Comparison of ENCODE assay signal across 13 cellular contexts in genomic region chr9:76161546-76161945, GRCh38.
DNase-seq lines count a peak whose midpoint lies in the region; ATAC-seq and TF ChIP-seq lines count a peak whose summit lies in the region.
"Had no signal": no experiment of that assay in that cellular context is flagged by ENCODE, and none has a peak within 500 bp of the region (broad histone marks: within the 10 kb centered on the region; RNA-seq: fewer than 3 reads in every experiment).

No MANE protein-coding gene starts in this region.

- H3K4me1 Mint-ChIP-seq in mesothelial cell of epicardium: peaks cover 30% of the 10 kb centered on the region
- H3K4me1 Mint-ChIP-seq: activated B cell treated with CpG ODN at 0.5 μM for 24 hours; central memory CD8-positive, alpha-beta T cell had no signal

- no peaks in the 10 kb centered on the region for H3K27me3 ChIP-seq in HUES48 (ENCODE audit: control insufficient read depth, insufficient read depth, low read length)
- H3K27me3 ChIP-seq in esophagus muscularis mucosa: no peaks in the 10 kb centered on the region
- H3K27me3 ChIP-seq in transverse colon: no peaks in the 10 kb centered on the region

- H3K4me3 ChIP-seq in HUES48 (ENCODE audit: low read depth, low read length) (no peak overlapping the region), esophagus muscularis mucosa (no peak overlapping the region), transverse colon (no peak overlapping the region)
- H3K4me3 ChIP-seq: lung had no signal

- H3K27ac ChIP-seq in HUES48 (ENCODE audit: low read depth, low read length) (peak overlapping the region; percentile 2), esophagus muscularis mucosa (replicated peaks in 1 of 4) (peak overlapping the region; percentile 43 to 57 (median 55)), transverse colon (peak overlapping the region; percentile 7 to 65 (median 42))

- TF ChIP-seq CTCF in esophagus muscularis mucosa (IDR thresholded peaks at IDR 0.05) (no peak), mesothelial cell of epicardium (IDR thresholded peaks at IDR 0.05; ENCODE audit: unreplicated experiment) (no peak), transverse colon (IDR thresholded peaks at IDR 0.05) (no peak), GM10266 (IDR thresholded peaks at IDR 0.05; ENCODE audit: control insufficient read depth, insufficient read depth, low read depth, missing control alignments) (no peak)

- intact Hi-C loops in esophagus muscularis mucosa (cut with DNase I) (loop anchor here (5.0 kb wide), 2 partner anchors 149 to 269 kb away; partner anchors contain the start of gene PCSK5), transverse colon (cut with DNase I; ENCODE audit: low total_unique reads) (no loop called here)

- TF ChIP-seq POLR2A in esophagus muscularis mucosa (IDR thresholded peaks at IDR 0.05; ENCODE audit: low read depth): no peak
- TF ChIP-seq POLR2A in transverse colon (IDR thresholded peaks at IDR 0.05): no peak

- H3K9ac ChIP-seq in HUES48 (ENCODE audit: low read depth, low read length): no peak overlapping the region

- H3K9me3 ChIP-seq in HUES48 (ENCODE audit: control insufficient read depth, insufficient read depth, low read length): no peaks in the 10 kb centered on the region
- H3K9me3 ChIP-seq in esophagus muscularis mucosa: no peaks in the 10 kb centered on the region
- no peaks in the 10 kb centered on the region for H3K9me3 ChIP-seq in transverse colon

- no peaks in the 10 kb centered on the region for H3K9me3 Mint-ChIP-seq in mesothelial cell of epicardium
- H3K9me3 Mint-ChIP-seq: activated B cell treated with CpG ODN at 0.5 μM for 24 hours; activated T-cell treated with anti-CD3 and anti-CD28 coated beads, Interleukin-2, amount 50 U/mL, for 24 hours; central memory CD8-positive, alpha-beta T cell had no signal

- H3K36me3 ChIP-seq in HUES48 (ENCODE audit: control insufficient read depth, insufficient read depth, low read length): peaks cover 24% of the 10 kb centered on the region
- peaks cover 0 to 31% (median 16%) of the 10 kb centered on the region in 4 donors for H3K36me3 ChIP-seq in esophagus muscularis mucosa
- peaks cover 0 to 6% (median 2%) of the 10 kb centered on the region in 4 donors for H3K36me3 ChIP-seq in transverse colon

- in situ Hi-C loops in transverse colon (cut with MboI; ENCODE audit: low pct_ligation_motif_present in 1 of 4, low pct_unique_long_range_greater_than_20kb in 1 of 4, low sequenced_read_pairs in 3 of 4): no loop called here

- peak overlapping the region; percentile 78 for H3K27ac Mint-ChIP-seq in mesothelial cell of epicardium
- H3K27ac Mint-ChIP-seq: activated B cell treated with CpG ODN at 0.5 μM for 24 hours; activated T-cell treated with anti-CD3 and anti-CD28 coated beads, Interleukin-2, amount 50 U/mL, for 24 hours had no signal

- WGBS in esophagus muscularis mucosa: 52% methylated on average over 12 of the region's 12 CpGs
- 74 to 79% methylated on average over 9 to 12 of the region's 12 CpGs for WGBS in transverse colon (ENCODE audit: low coverage in 1 of 2), 2 donors

- H3K4me1 ChIP-seq in HUES48 (ENCODE audit: control insufficient read depth, insufficient read depth, low read length) (peaks cover 18% of the 10 kb centered on the region), esophagus muscularis mucosa (peaks cover 12 to 39% (median 35%) of the 10 kb centered on the region in 4 donors), transverse colon (peaks cover 0 to 12% (median 4%) of the 10 kb centered on the region in 4 donors)

- H3K27me3 Mint-ChIP-seq in mesothelial cell of epicardium (ENCODE audit: low read depth): no peaks in the 10 kb centered on the region
- H3K27me3 Mint-ChIP-seq: activated B cell treated with CpG ODN at 0.5 μM for 24 hours; activated T-cell treated with anti-CD3 and anti-CD28 coated beads, Interleukin-2, amount 50 U/mL, for 24 hours; central memory CD8-positive, alpha-beta T cell had no signal

- ATAC-seq in HG02981 (IDR thresholded peaks at IDR 0.05; ENCODE audit: unreplicated experiment): no peak

- no peak for DNase-seq in esophagus muscularis mucosa (ENCODE audit: extremely low spot score)
- DNase-seq in mesothelial cell of epicardium (ENCODE audit: low spot score in 2 of 2, unreplicated experiment in 2 of 2): peak in 1 of 2 experiments; percentile 46
- DNase-seq in transverse colon: no peak
- no peak for DNase-seq in activated CD4-positive, alpha-beta T cell treated with anti-CD3 and anti-CD28 coated beads for 1 hour
- DNase-seq in GM10266 (ENCODE audit: extremely low spot score): no peak
- no peak for DNase-seq in effector CD8-positive, alpha-beta T cell (lab: John Stamatoyannopoulos, UW)
- DNase-seq: activated B cell treated with CpG ODN at 0.5 μM for 24 hours; activated T-cell treated with anti-CD3 and anti-CD28 coated beads, Interleukin-2, amount 50 U/mL, for 24 hours; NCI-H446 had no signal

- TF ChIP-seq EP300 in esophagus muscularis mucosa (IDR thresholded peaks at IDR 0.05): no peak
- TF ChIP-seq EP300 in transverse colon (IDR thresholded peaks at IDR 0.05; ENCODE audit: low read depth): no peak

- H3K36me3 Mint-ChIP-seq in mesothelial cell of epicardium: no peaks in the 10 kb centered on the region

- peak overlapping the region; percentile 15 for H3K4me3 Mint-ChIP-seq in mesothelial cell of epicardium
- H3K4me3 Mint-ChIP-seq: activated B cell treated with CpG ODN at 0.5 μM for 24 hours; activated T-cell treated with anti-CD3 and anti-CD28 coated beads, Interleukin-2, amount 50 U/mL, for 24 hours; central memory CD8-positive, alpha-beta T cell had no signal

Comparison
In these comparisons a context has a peak if more than half of its experiments do, and no peak if none do; other contexts are left out.
1. H3K27ac ChIP-seq: peak in every context shown above with its lines; median percentile 55 in esophagus muscularis mucosa; 42 in transverse colon; 2 in HUES48.